1 cellular context compared by ENCODE assay signal in genomic region chr2:231213931-231214642, GRCh38.
TF ChIP-seq lines count a peak whose summit lies in the region.

No MANE protein-coding gene starts in this region.

TF ChIP-seq in HepG2, 621 proteins besides CTCF, POLR2A, EP300 and RAD21 (continues in another document):
- TF ChIP-seq PHF5A (CRISPR knock-in tag; IDR thresholded peaks at IDR 0.05; ENCODE audit: low read depth, unreplicated experiment) (no peak), RBM22 (optimal IDR thresholded peaks at IDR 0.05; ENCODE audit: low read length) (no peak), RAD51 (IDR thresholded peaks at IDR 0.05; ENCODE audit: borderline replicate concordance) (no peak), MAF1 (CRISPR knock-in tag; IDR thresholded peaks at IDR 0.05; ENCODE audit: borderline replicate concordance) (no peak), KLF13 (CRISPR knock-in tag; IDR thresholded peaks at IDR 0.05) (no peak), CSRNP1 (CRISPR knock-in tag; IDR thresholded peaks at IDR 0.05) (no peak), SALL1 (CRISPR knock-in tag; IDR thresholded peaks at IDR 0.05) (peak; percentile 21; the same call in 1 of the 2 replicates), ZNF550 (CRISPR knock-in tag; IDR thresholded peaks at IDR 0.05; ENCODE audit: borderline replicate concordance) (no peak), KLF12 (CRISPR knock-in tag; IDR thresholded peaks at IDR 0.05; ENCODE audit: borderline replicate concordance) (no peak), ZNF841 (CRISPR knock-in tag; IDR thresholded peaks at IDR 0.05; ENCODE audit: borderline replicate concordance) (no peak), NPAS2 (CRISPR knock-in tag; IDR thresholded peaks at IDR 0.05; ENCODE audit: borderline replicate concordance) (no peak), ZNF280B (CRISPR knock-in tag; IDR thresholded peaks at IDR 0.05; ENCODE audit: borderline replicate concordance) (0 out of 2 replicates have a peak, but pooled peaks have one; percentile 56), DMAP1 (CRISPR knock-in tag; IDR thresholded peaks at IDR 0.05) (no peak), ZNF772 (CRISPR knock-in tag; IDR thresholded peaks at IDR 0.05) (no peak), MYNN (CRISPR knock-in tag; IDR thresholded peaks at IDR 0.05; ENCODE audit: low read depth) (no peak), ZNF816 (CRISPR knock-in tag; IDR thresholded peaks at IDR 0.05; ENCODE audit: borderline replicate concordance) (no peak), NFE2L1 (CRISPR knock-in tag; IDR thresholded peaks at IDR 0.05; ENCODE audit: borderline replicate concordance) (no peak), SOX6 (IDR thresholded peaks at IDR 0.05) (no peak), SOX6 (CRISPR knock-in tag; IDR thresholded peaks at IDR 0.05) (peak; percentile 63), CBX5 (CRISPR knock-in tag; IDR thresholded peaks at IDR 0.05; ENCODE audit: borderline replicate concordance) (no peak), ZNF569 (CRISPR knock-in tag; IDR thresholded peaks at IDR 0.05; ENCODE audit: borderline replicate concordance) (no peak), ZNF331 (CRISPR knock-in tag; IDR thresholded peaks at IDR 0.05) (no peak), REL (CRISPR knock-in tag; conservative IDR thresholded peaks at IDR 0.05) (no peak), RERE (CRISPR knock-in tag; IDR thresholded peaks at IDR 0.05; ENCODE audit: low read depth) (no peak), ZNF432 (CRISPR knock-in tag; IDR thresholded peaks at IDR 0.05; ENCODE audit: borderline replicate concordance) (no peak), PAX8 (CRISPR knock-in tag; IDR thresholded peaks at IDR 0.05; ENCODE audit: borderline replicate concordance) (no peak), CHD2 (IDR thresholded peaks at IDR 0.05; ENCODE audit: low read depth, low read length) (no peak), ZNF530 (CRISPR knock-in tag; IDR thresholded peaks at IDR 0.05; ENCODE audit: low read depth) (no peak), MIXL1 (CRISPR knock-in tag; IDR thresholded peaks at IDR 0.05) (no peak), ZNF3 (CRISPR knock-in tag; IDR thresholded peaks at IDR 0.05) (no peak), IRF2 (CRISPR knock-in tag; IDR thresholded peaks at IDR 0.05) (no peak), ZFP1 (CRISPR knock-in tag; IDR thresholded peaks at IDR 0.05) (no peak), ZFX (CRISPR knock-in tag; IDR thresholded peaks at IDR 0.05; ENCODE audit: low read depth) (peak; percentile 50), ZNF619 (CRISPR knock-in tag; IDR thresholded peaks at IDR 0.05) (no peak), GATAD2A (CRISPR knock-in tag; IDR thresholded peaks at IDR 0.05) (no peak)
- TF ChIP-seq, protein P1, sequence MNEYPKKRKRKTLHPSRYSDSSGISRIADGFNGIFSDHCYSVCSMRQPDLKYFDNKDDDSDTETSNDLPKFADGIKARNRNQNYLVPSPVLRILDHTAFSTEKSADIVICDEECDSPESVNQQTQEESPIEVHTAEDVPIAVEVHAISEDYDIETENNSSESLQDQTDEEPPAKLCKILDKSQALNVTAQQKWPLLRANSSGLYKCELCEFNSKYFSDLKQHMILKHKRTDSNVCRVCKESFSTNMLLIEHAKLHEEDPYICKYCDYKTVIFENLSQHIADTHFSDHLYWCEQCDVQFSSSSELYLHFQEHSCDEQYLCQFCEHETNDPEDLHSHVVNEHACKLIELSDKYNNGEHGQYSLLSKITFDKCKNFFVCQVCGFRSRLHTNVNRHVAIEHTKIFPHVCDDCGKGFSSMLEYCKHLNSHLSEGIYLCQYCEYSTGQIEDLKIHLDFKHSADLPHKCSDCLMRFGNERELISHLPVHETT (CRISPR knock-in tag; conservative IDR thresholded peaks at IDR 0.05), result no peak
- TF ChIP-seq, protein P2, sequence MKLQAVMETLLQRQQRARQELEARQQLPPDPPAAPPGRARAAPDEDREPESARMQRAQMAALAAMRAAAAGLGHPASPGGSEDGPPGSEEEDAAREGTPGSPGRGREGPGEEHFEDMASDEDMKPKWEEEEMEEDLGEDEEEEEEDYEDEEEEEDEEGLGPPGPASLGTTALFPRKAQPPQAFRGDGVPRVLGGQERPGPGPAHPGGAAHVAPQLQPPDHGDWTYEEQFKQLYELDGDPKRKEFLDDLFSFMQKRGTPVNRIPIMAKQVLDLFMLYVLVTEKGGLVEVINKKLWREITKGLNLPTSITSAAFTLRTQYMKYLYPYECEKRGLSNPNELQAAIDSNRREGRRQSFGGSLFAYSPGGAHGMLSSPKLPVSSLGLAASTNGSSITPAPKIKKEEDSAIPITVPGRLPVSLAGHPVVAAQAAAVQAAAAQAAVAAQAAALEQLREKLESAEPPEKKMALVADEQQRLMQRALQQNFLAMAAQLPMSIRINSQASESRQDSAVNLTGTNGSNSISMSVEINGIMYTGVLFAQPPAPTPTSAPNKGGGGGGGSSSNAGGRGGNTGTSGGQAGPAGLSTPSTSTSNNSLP (IDR thresholded peaks at IDR 0.05; ENCODE audit: low read depth, low read length), result no peak
- TF ChIP-seq, protein P3, sequence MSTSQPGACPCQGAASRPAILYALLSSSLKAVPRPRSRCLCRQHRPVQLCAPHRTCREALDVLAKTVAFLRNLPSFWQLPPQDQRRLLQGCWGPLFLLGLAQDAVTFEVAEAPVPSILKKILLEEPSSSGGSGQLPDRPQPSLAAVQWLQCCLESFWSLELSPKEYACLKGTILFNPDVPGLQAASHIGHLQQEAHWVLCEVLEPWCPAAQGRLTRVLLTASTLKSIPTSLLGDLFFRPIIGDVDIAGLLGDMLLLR (CRISPR knock-in tag; IDR thresholded peaks at IDR 0.05), result no peak
- TF ChIP-seq, protein P4, sequence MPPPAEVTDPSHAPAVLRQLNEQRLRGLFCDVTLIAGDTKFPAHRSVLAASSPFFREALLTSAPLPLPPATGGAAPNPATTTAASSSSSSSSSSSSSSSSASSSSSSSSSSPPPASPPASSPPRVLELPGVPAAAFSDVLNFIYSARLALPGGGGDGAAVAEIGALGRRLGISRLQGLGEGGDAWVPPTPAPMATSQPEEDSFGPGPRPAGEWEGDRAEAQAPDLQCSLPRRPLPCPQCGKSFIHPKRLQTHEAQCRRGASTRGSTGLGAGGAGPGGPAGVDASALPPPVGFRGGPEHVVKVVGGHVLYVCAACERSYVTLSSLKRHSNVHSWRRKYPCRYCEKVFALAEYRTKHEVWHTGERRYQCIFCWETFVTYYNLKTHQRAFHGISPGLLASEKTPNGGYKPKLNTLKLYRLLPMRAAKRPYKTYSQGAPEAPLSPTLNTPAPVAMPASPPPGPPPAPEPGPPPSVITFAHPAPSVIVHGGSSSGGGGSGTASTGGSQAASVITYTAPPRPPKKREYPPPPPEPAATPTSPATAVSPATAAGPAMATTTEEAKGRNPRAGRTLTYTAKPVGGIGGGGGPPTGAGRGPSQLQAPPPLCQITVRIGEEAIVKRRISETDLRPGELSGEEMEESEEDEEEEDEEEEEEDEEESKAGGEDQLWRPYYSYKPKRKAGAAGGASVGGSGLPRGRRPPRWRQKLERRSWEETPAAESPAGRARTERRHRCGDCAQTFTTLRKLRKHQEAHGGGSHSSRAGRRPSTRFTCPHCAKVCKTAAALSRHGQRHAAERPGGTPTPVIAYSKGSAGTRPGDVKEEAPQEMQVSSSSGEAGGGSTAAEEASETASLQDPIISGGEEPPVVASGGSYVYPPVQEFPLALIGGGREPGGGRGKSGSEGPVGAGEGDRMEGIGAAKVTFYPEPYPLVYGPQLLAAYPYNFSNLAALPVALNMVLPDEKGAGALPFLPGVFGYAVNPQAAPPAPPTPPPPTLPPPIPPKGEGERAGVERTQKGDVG (CRISPR knock-in tag; IDR thresholded peaks at IDR 0.05; ENCODE audit: borderline replicate concordance), result no peak
- TF ChIP-seq, protein P5, sequence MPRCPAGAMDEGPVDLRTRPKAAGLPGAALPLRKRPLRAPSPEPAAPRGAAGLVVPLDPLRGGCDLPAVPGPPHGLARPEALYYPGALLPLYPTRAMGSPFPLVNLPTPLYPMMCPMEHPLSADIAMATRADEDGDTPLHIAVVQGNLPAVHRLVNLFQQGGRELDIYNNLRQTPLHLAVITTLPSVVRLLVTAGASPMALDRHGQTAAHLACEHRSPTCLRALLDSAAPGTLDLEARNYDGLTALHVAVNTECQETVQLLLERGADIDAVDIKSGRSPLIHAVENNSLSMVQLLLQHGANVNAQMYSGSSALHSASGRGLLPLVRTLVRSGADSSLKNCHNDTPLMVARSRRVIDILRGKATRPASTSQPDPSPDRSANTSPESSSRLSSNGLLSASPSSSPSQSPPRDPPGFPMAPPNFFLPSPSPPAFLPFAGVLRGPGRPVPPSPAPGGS (CRISPR knock-in tag; IDR thresholded peaks at IDR 0.05), result no peak
- TF ChIP-seq, protein P6, sequence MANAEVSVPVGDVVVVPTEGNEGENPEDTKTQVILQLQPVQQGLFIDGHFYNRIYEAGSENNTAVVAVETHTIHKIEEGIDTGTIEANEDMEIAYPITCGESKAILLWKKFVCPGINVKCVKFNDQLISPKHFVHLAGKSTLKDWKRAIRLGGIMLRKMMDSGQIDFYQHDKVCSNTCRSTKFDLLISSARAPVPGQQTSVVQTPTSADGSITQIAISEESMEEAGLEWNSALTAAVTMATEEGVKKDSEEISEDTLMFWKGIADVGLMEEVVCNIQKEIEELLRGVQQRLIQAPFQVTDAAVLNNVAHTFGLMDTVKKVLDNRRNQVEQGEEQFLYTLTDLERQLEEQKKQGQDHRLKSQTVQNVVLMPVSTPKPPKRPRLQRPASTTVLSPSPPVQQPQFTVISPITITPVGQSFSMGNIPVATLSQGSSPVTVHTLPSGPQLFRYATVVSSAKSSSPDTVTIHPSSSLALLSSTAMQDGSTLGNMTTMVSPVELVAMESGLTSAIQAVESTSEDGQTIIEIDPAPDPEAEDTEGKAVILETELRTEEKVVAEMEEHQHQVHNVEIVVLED (CRISPR knock-in tag; IDR thresholded peaks at IDR 0.05; ENCODE audit: borderline replicate concordance), result no peak; the same call in 1 of the 2 replicates
